ENCODE assay signal across 10 cellular contexts in the genomic region with DNA sequence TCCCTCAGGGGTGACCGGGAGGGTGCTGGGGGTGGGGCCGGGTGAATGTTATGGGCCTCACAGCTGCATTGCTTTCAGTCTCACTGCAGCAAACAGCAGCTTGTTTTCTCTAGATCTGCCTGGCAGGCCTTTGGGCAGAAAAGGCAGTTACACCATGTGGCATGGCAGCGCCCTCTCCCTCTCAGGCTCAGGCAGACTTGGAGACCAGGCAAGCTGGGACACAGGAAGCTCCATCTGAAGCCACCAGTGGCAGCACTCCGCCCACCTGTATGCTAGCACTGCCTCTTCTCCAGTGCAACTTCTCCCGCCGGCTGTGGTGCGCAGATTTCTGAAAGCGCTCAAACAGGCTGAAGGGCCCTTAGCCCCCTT.
DNase-seq lines count a peak whose midpoint lies in the region; ATAC-seq and TF ChIP-seq lines count a peak whose summit lies in the region.
"Had no signal": no experiment of that assay in that cellular context is flagged by ENCODE, and none has a peak within 500 bp of the region (broad histone marks: within the 10 kb centered on the region; RNA-seq: fewer than 3 reads in every experiment).

No MANE protein-coding gene starts in this region.

- peaks cover 65% of the 10 kb centered on the region for H3K4me1 Mint-ChIP-seq in nephron progenitor cell

- H3K27me3 ChIP-seq in PC-9 (ENCODE audit: insufficient read depth, low read depth) = no peaks in the 10 kb centered on the region

- H3F3A ChIP-seq in PC-9 (ENCODE audit: insufficient read depth, low read depth) = peaks cover 84% of the 10 kb centered on the region

- H3K27ac Mint-ChIP-seq in nephron progenitor cell = peak overlapping the region; percentile 7

- H3K36me3 Mint-ChIP-seq in nephron progenitor cell (ENCODE audit: low read depth) = no peaks in the 10 kb centered on the region

- H4K20me1 ChIP-seq in PC-9 (ENCODE audit: insufficient read depth) = peaks cover 99% of the 10 kb centered on the region

- no peak overlapping the region for H3K4me3 Mint-ChIP-seq in nephron progenitor cell

- no peaks in the 10 kb centered on the region for H3K9me2 ChIP-seq in PC-9 (ENCODE audit: insufficient read depth)

- H3K4me1 ChIP-seq in PC-9 (replicated peaks; ENCODE audit: insufficient read depth) = peaks cover 52% of the 10 kb centered on the region

- no peak overlapping the region for H3K4me3 ChIP-seq in PC-9

- POLR2A ChIA-PET in PC-9 (lab: Charles Lee; ENCODE audit: unreplicated experiment) = interaction anchor here (0.6 kb wide), 3 partner anchors 26 to 64 kb away, joined by 5 to 8 read pairs (median 6); no protein-coding TSS in a partner anchor

- peak; percentile 29 for DNase-seq in AG08396 (ENCODE audit: low spot score)
- DNase-seq in PC-9 = peak in 1 of 2 experiments; percentile 41
- DNase-seq in fibroblast of gingiva (ENCODE audit: low read depth) = peak; percentile 19
- DNase-seq in nephron progenitor cell = no peak
- no peak for DNase-seq in NCI-H748 treated with DMSO at 0.1 percent for 48 hours (lab: John Stamatoyannopoulos, UW)
- no peak for DNase-seq in GF-D8 (lab: John Stamatoyannopoulos, UW)
- DNase-seq in KBM-7 = no peak
- DNase-seq: DMS79; stimulated activated CD4-positive, alpha-beta T cell treated with anti-CD3 and anti-CD28 coated beads, Interleukin-4, amount 100 ng/mL, for 4 hours had no signal

- H2AFZ ChIP-seq in PC-9 = no peak overlapping the region

- no peaks in the 10 kb centered on the region for H3K9me3 ChIP-seq in PC-9 (ENCODE audit: insufficient read depth, low read depth)

- CTCF ChIA-PET in PC-9 (lab: Charles Lee) = interaction anchor here (0.8 to 1.2 kb wide), 2 partner anchors 56 to 81 kb away, joined by 3 to 5 read pairs; no protein-coding TSS in a partner anchor

- TF ChIP-seq CTCF in PC-9 (conservative IDR thresholded peaks at IDR 0.05) (no peak), nephron progenitor cell (IDR thresholded peaks at IDR 0.05) (no peak)

- H3K36me3 ChIP-seq in PC-9 (ENCODE audit: low read depth) = peaks cover 34% of the 10 kb centered on the region

- BruUV-seq in PC-9 (replicated peaks; lab: Mats Ljungman, UMichigan) = no TSS peak

- intact Hi-C loops in PC-9 (cut with micrococcal nuclease; ENCODE audit: unreplicated experiment) = no loop called here

- peaks cover 100% of the 10 kb centered on the region for H3K79me2 ChIP-seq in PC-9 (ENCODE audit: low read depth)

- H3K9me3 Mint-ChIP-seq in nephron progenitor cell = no peaks in the 10 kb centered on the region

- in situ Hi-C loops in KBM-7 (cut with MboI; ENCODE audit: low pct_unique_long_range_greater_than_20kb, low sequenced_read_pairs) = no loop called here

- peaks cover 3% of the 10 kb centered on the region for H3K27me3 Mint-ChIP-seq in nephron progenitor cell (ENCODE audit: low read depth, poor library complexity)

- no peak for ATAC-seq in GM19328 (IDR thresholded peaks at IDR 0.05; ENCODE audit: unreplicated experiment)

- H3K4me2 ChIP-seq in PC-9 = 0 out of 2 replicates have a peak overlapping the region, but pooled peaks have one; percentile 44

- peak overlapping the region; percentile 60 for H3K27ac ChIP-seq in PC-9

Comparison
In these comparisons a context has a peak if more than half of its experiments do, and no peak if none do; other contexts are left out.
1. DNase-seq: peak in AG08396 (single experiment) and fibroblast of gingiva (single experiment); none in nephron progenitor cell (single experiment), NCI-H748 treated with DMSO at 0.1 percent for 48 hours (single experiment), GF-D8 (single experiment) and KBM-7 (single experiment).